ENCODE assay signal across 8 cellular contexts in the genomic region with DNA sequence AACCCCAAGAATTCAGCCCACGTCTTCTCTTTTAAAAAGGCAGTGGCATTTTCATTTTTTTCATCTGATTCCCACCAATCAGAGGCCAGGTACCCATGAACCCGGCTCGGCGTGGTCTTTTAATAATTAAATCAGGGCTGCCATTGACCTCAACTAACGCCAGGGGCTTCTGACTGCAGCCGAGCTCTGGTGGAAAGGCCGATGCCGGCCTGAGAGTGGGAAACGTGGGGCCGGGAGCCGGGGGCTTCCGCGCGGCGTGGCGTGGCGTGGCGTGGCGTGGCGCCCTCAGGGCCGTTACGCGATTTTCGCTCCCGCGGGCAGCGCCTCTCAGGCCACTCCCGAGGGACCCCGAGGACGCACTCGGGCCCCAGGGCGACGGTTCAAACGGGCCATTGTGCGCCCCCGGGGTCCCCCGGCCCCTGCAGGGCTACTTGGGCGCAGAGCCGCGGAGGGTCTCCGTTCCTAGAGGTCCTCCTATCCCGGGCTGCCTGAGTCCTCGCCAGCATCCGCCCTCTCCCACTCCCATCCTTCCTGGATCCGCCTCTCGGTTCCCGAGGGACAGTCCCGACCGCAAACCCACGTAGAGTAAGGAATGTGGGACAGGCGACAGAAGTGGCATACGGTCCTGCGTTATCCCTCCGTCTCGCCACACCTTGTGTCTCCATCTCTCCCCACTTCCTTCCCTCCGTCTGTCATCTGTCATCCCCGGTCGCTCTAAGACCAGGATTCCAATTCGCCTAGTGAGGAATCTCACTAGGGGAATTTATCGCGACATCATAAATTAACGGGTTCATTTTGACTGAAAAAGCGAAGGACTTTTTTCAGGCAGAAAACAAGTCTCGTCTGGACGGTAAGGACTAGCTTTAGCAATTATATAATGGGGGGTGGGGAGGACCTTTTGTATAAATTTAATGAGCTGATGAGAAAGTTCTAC. TPM values are rescaled to one million over a fixed set of nuclear protein-coding genes. Genes with fewer than 3 reads are reported as not detected.
DNase-seq lines count a peak whose midpoint lies in the region; ATAC-seq and TF ChIP-seq lines count a peak whose summit lies in the region.

No MANE protein-coding gene starts in this region.

- H3K36me3 ChIP-seq in SJSA1 = peaks cover 3% of the 10 kb centered on the region
- no peaks in the 10 kb centered on the region for H3K36me3 ChIP-seq in upper lobe of right lung

- intact Hi-C loops in upper lobe of right lung (cut with DNase I) = no loop called here

- H3K4me1 Mint-ChIP-seq in activated naive CD8-positive, alpha-beta T cell (ENCODE audit: low read depth) = peaks cover 41% of the 10 kb centered on the region

- H3K4me3 ChIP-seq in SJSA1 (peak overlapping the region; percentile 78), upper lobe of right lung (peak overlapping the region; percentile 82)

- H3K9me3 ChIP-seq in SJSA1 (replicated peaks) = no peaks in the 10 kb centered on the region
- no peaks in the 10 kb centered on the region for H3K9me3 ChIP-seq in upper lobe of right lung

- peak overlapping the region; percentile 98 for H3K4me3 Mint-ChIP-seq in activated naive CD8-positive, alpha-beta T cell

- H3K36me3 Mint-ChIP-seq in activated naive CD8-positive, alpha-beta T cell = no peaks in the 10 kb centered on the region

- TF ChIP-seq CTCF in upper lobe of right lung (IDR thresholded peaks at IDR 0.05) = peak; percentile 51

- H3K4me1 ChIP-seq in SJSA1 (replicated peaks) = peaks cover 15% of the 10 kb centered on the region
- peaks cover 26% of the 10 kb centered on the region for H3K4me1 ChIP-seq in upper lobe of right lung

- H3K27me3 ChIP-seq in SJSA1 (replicated peaks) (no peaks in the 10 kb centered on the region), upper lobe of right lung (no peaks in the 10 kb centered on the region)

- peak overlapping the region; percentile 77 for H3K27ac ChIP-seq in SJSA1
- peak overlapping the region; percentile 87 for H3K27ac ChIP-seq in upper lobe of right lung

- peak; percentile 77 for DNase-seq in EH (ENCODE audit: low read depth)
- peak; percentile 55 for DNase-seq in HuH-7.5 (ENCODE audit: low spot score)
- DNase-seq in SJSA1 (ENCODE audit: low read depth in 1 of 2, low spot score in 2 of 2) = peak; percentile 66 to 71
- DNase-seq in glomerular endothelial cell (ENCODE audit: extremely low read depth, low read depth, low spot score) = peak; percentile 58
- peak; percentile 45 for DNase-seq in occipital lobe (lab: John Stamatoyannopoulos, UW)
- peak; percentile 76 for DNase-seq in upper lobe of right lung

- no peaks in the 10 kb centered on the region for H3K27me3 Mint-ChIP-seq in activated naive CD8-positive, alpha-beta T cell

- H3K27ac Mint-ChIP-seq in activated naive CD8-positive, alpha-beta T cell = peak overlapping the region; percentile 94

- no peaks in the 10 kb centered on the region for H3K9me3 Mint-ChIP-seq in activated naive CD8-positive, alpha-beta T cell (ENCODE audit: low read depth)

- ATAC-seq in GM21528 (IDR thresholded peaks at IDR 0.05; ENCODE audit: low FRiP score, unreplicated experiment) = peak; percentile 61
- ATAC-seq in upper lobe of right lung = peak; percentile 65

RNA-seq across cellular contexts. Expression of a gene that starts 0.9 kb away (rescaled TPM):
- 48.2 and 65.6 TPM in 2 replicates for total RNA-seq in SJSA1 (2014; rRNA removed; shearing (Covaris generic))
- total RNA-seq in glomerular endothelial cell (18.2 and 20.7 TPM in 2 replicates), occipital lobe (41.0 TPM), upper lobe of right lung (18.7 TPM)

Comparison
In these comparisons a context has a peak if more than half of its experiments do, and no peak if none do; other contexts are left out.
1. Peak in every context shown above with its lines: DNase-seq, ATAC-seq, H3K4me3 ChIP-seq and H3K27ac ChIP-seq.